In genomic region chr6:5998741-5999687, GRCh38 we compare ENCODE assay signal across 1 cellular context.
TF ChIP-seq lines count a peak whose summit lies in the region.

No MANE protein-coding gene starts in this region.

TF ChIP-seq in HepG2, 621 proteins besides CTCF, POLR2A, EP300 and RAD21 (continued from another document):
- TF ChIP-seq ZNF432 (CRISPR knock-in tag; IDR thresholded peaks at IDR 0.05; ENCODE audit: borderline replicate concordance) (no peak), TFE3 (CRISPR knock-in tag; IDR thresholded peaks at IDR 0.05) (no peak), SP5 (CRISPR knock-in tag; IDR thresholded peaks at IDR 0.05; ENCODE audit: borderline replicate concordance, low read depth) (no peak), EHMT2 (IDR thresholded peaks at IDR 0.05; ENCODE audit: borderline replicate concordance, low read depth, low read length) (no peak), ZNF235 (CRISPR knock-in tag; IDR thresholded peaks at IDR 0.05; ENCODE audit: borderline replicate concordance) (no peak), ARNTL (CRISPR knock-in tag; IDR thresholded peaks at IDR 0.05) (no peak), CBX2 (IDR thresholded peaks at IDR 0.05; ENCODE audit: low read depth, low read length) (no peak), CBX2 (CRISPR knock-in tag; IDR thresholded peaks at IDR 0.05; ENCODE audit: low read depth) (no peak), MXD4 (CRISPR knock-in tag; IDR thresholded peaks at IDR 0.05) (no peak)
TF ChIP-seq in HepG2: peak in this region for 3.
